Comparison of ENCODE assay signal across 8 cellular contexts in genomic region chr17:76239538-76240274, GRCh38. TPM values are rescaled to one million over a fixed set of nuclear protein-coding genes. Genes with fewer than 3 reads are reported as not detected.
DNase-seq lines count a peak whose midpoint lies in the region; ATAC-seq, FAIRE-seq and TF ChIP-seq lines count a peak whose summit lies in the region.

No MANE protein-coding gene starts in this region.

- TF ChIP-seq CTCF in HEK293 (tag by site-specific recombination; IDR thresholded peaks at IDR 0.05) = no peak

- H3K36me3 ChIP-seq in BLaER1 (no peaks in the 10 kb centered on the region), HEK293 (ENCODE audit: control insufficient read depth in 2 of 2, insufficient read depth in 1 of 2, low read length in 2 of 2) (no peaks in the 10 kb centered on the region)

- POLR2A ChIA-PET in HEK293 (lab: Yijun Ruan, JAX) = interaction anchor here (1.8 to 2.0 kb wide), 3 partner anchors 25 to 28 kb away, joined by 5 to 17 read pairs (median 12); partner anchors contain the start of gene UBALD2

- peaks cover 5% of the 10 kb centered on the region for H4K20me1 ChIP-seq in BLaER1

- H3K4me3 ChIP-seq in BLaER1 = peak overlapping the region; percentile 66; the same call in 1 of the 2 replicates
- H3K4me3 ChIP-seq in HEK293 (ENCODE audit: low read depth, low read length) = peak overlapping the region; percentile 33
- H3K4me3 ChIP-seq in iPS-11a (ENCODE audit: low read depth, low read length) = peak overlapping the region; percentile 20

- peak overlapping the region; percentile 94; the same call in 1 of the 2 replicates for H3K4me2 ChIP-seq in BLaER1

- no peaks in the 10 kb centered on the region for H3K9me3 Mint-ChIP-seq in activated T-cell treated with anti-CD3 and anti-CD28 coated beads, Interleukin-2, amount 50 U/mL, for 72 hours
- no peaks in the 10 kb centered on the region for H3K9me3 Mint-ChIP-seq in stimulated activated memory B cell treated with anti-CD40 and anti-IgM and Interleukin-4, amounts not matched to agents 10 μg/mL and 1 μg/mL and 100 μg/mL, for 72 hours

- peak overlapping the region; percentile 89 for H3K27ac Mint-ChIP-seq in activated T-cell treated with anti-CD3 and anti-CD28 coated beads, Interleukin-2, amount 50 U/mL, for 72 hours
- H3K27ac Mint-ChIP-seq in stimulated activated memory B cell treated with anti-CD40 and anti-IgM and Interleukin-4, amounts not matched to agents 10 μg/mL and 1 μg/mL and 100 μg/mL, for 72 hours = no peak overlapping the region

- DNase-seq in activated T-cell treated with anti-CD3 and anti-CD28 coated beads, Interleukin-2, amount 50 U/mL, for 72 hours = no peak
- DNase-seq in GM19239 (ENCODE audit: insufficient read length, low spot score) = no peak
- no peak for DNase-seq in A172 (ENCODE audit: low spot score)

- H3K27me3 ChIP-seq in BLaER1 = peaks cover 65% of the 10 kb centered on the region

- FAIRE-seq in GM19239 (lab: Jason Lieb, UNC) = no peak

- peaks cover 66% of the 10 kb centered on the region for H3K4me1 Mint-ChIP-seq in activated T-cell treated with anti-CD3 and anti-CD28 coated beads, Interleukin-2, amount 50 U/mL, for 72 hours (ENCODE audit: low read depth)
- peaks cover 10% of the 10 kb centered on the region for H3K4me1 Mint-ChIP-seq in stimulated activated memory B cell treated with anti-CD40 and anti-IgM and Interleukin-4, amounts not matched to agents 10 μg/mL and 1 μg/mL and 100 μg/mL, for 72 hours

- peak overlapping the region; percentile 66 to 91 for H3K4me3 Mint-ChIP-seq in activated T-cell treated with anti-CD3 and anti-CD28 coated beads, Interleukin-2, amount 50 U/mL, for 72 hours
- peak overlapping the region; percentile 62 for H3K4me3 Mint-ChIP-seq in stimulated activated memory B cell treated with anti-CD40 and anti-IgM and Interleukin-4, amounts not matched to agents 10 μg/mL and 1 μg/mL and 100 μg/mL, for 72 hours

- H3K9ac ChIP-seq in BLaER1 = no peak overlapping the region

- H3K4me1 ChIP-seq in BLaER1 (peaks cover 25% of the 10 kb centered on the region), HEK293 (ENCODE audit: control insufficient read depth, insufficient read depth, low read length) (peaks cover 7% of the 10 kb centered on the region)

- no peaks in the 10 kb centered on the region for H3K27me3 Mint-ChIP-seq in activated T-cell treated with anti-CD3 and anti-CD28 coated beads, Interleukin-2, amount 50 U/mL, for 72 hours (ENCODE audit: low read depth)
- peaks cover 34% of the 10 kb centered on the region for H3K27me3 Mint-ChIP-seq in stimulated activated memory B cell treated with anti-CD40 and anti-IgM and Interleukin-4, amounts not matched to agents 10 μg/mL and 1 μg/mL and 100 μg/mL, for 72 hours

- ATAC-seq in activated T-cell treated with anti-CD3 and anti-CD28 coated beads, Interleukin-2, amount 50 U/mL, for 72 hours (replicated peaks in 1 of 2) = peak; percentile 10 to 17
- peak; percentile 65 for ATAC-seq in stimulated activated memory B cell treated with anti-CD40 and anti-IgM and Interleukin-4, amounts not matched to agents 10 μg/mL and 1 μg/mL and 100 μg/mL, for 72 hours
- ATAC-seq in HG02870 (IDR thresholded peaks at IDR 0.05; ENCODE audit: unreplicated experiment) = no peak

- no peaks in the 10 kb centered on the region for H3K9me3 ChIP-seq in BLaER1
- no peaks in the 10 kb centered on the region for H3K9me3 ChIP-seq in HEK293 (ENCODE audit: control insufficient read depth, insufficient read depth, low read depth, low read length)

- H3K36me3 Mint-ChIP-seq in activated T-cell treated with anti-CD3 and anti-CD28 coated beads, Interleukin-2, amount 50 U/mL, for 72 hours (ENCODE audit: insufficient read depth in 2 of 2) = peaks cover 7% of the 10 kb centered on the region in 2 donors
- no peaks in the 10 kb centered on the region for H3K36me3 Mint-ChIP-seq in stimulated activated memory B cell treated with anti-CD40 and anti-IgM and Interleukin-4, amounts not matched to agents 10 μg/mL and 1 μg/mL and 100 μg/mL, for 72 hours

- H3K27ac ChIP-seq in BLaER1 (no peak overlapping the region), HEK293 (ENCODE audit: extremely low read depth, low read depth, low read length) (peak overlapping the region; percentile 21; the same call in 1 of the 2 replicates)

- CTCF ChIA-PET in HEK293 (lab: Yijun Ruan, JAX) = interaction anchor here (0.7 kb wide), 1 partner anchor 62 kb away, joined by 3 read pairs; no protein-coding TSS in a partner anchor

TF ChIP-seq in HEK293, 187 proteins besides CTCF, POLR2A, EP300 and RAD21:
- TF ChIP-seq, protein P1, sequence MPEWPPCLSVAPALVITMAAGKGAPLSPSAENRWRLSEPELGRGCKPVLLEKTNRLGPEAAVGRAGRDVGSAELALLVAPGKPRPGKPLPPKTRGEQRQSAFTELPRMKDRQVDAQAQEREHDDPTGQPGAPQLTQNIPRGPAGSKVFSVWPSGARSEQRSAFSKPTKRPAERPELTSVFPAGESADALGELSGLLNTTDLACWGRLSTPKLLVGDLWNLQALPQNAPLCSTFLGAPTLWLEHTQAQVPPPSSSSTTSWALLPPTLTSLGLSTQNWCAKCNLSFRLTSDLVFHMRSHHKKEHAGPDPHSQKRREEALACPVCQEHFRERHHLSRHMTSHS (tag by site-specific recombination; IDR thresholded peaks at IDR 0.05) = no peak
- TF ChIP-seq ZNF114 (tag by site-specific recombination; IDR thresholded peaks at IDR 0.05) (no peak), ZNF426 (tag by site-specific recombination; IDR thresholded peaks at IDR 0.05) (no peak), SCRT2 (tag by site-specific recombination; IDR thresholded peaks at IDR 0.05) (no peak), SP7 (tag by site-specific recombination; IDR thresholded peaks at IDR 0.05) (no peak), KLF8 (tag by site-specific recombination; IDR thresholded peaks at IDR 0.05) (0 out of 2 replicates have a peak, but pooled peaks have one; percentile 35), ZNF785 (tag by site-specific recombination; IDR thresholded peaks at IDR 0.05) (no peak), KLF16 (tag by site-specific recombination; IDR thresholded peaks at IDR 0.05) (no peak), ZNF768 (tag by site-specific recombination; IDR thresholded peaks at IDR 0.05) (no peak), BCL11B (tag by site-specific recombination; IDR thresholded peaks at IDR 0.05; ENCODE audit: low read depth) (0 out of 2 replicates have a peak, but pooled peaks have one; percentile 22), ZBTB20 (tag by site-specific recombination; IDR thresholded peaks at IDR 0.05) (no peak), ZNF335 (tag by site-specific recombination; conservative IDR thresholded peaks at IDR 0.05) (peak; percentile 12; the same call in 1 of the 2 replicates), SP2 (tag by site-specific recombination; IDR thresholded peaks at IDR 0.05) (no peak), ZFP3 (tag by site-specific recombination; IDR thresholded peaks at IDR 0.05; ENCODE audit: low read depth) (no peak)
TF ChIP-seq in HEK293: peak in this region for 3.

RNA-seq across cellular contexts. Expression of gene RNF157, which starts 0.6 kb away (rescaled TPM):
- total RNA-seq in activated T-cell treated with anti-CD3 and anti-CD28 coated beads, Interleukin-2, amount 50 U/mL, for 72 hours = 100 to 1,000 TPM in 1 of 2 donors, 10 to 100 TPM in 1; 91.9 to 100 TPM
- 7.0 and 8.3 TPM in 2 replicates for total RNA-seq in A172 (2014; rRNA removed; shearing (Covaris generic))

RNA-seq across cellular contexts. Expression of gene UBALD2, which starts 25.4 kb away (rescaled TPM):
- total RNA-seq in activated T-cell treated with anti-CD3 and anti-CD28 coated beads, Interleukin-2, amount 50 U/mL, for 72 hours = 100 to 1,000 TPM; 629 to 707 TPM
- 2.7 and 6.5 TPM in 2 replicates for total RNA-seq in A172 (2014; rRNA removed; shearing (Covaris generic))

Comparison
In these comparisons a context has a peak if more than half of its experiments do, and no peak if none do; other contexts are left out.
1. RNA of gene RNF157, which starts 0.6 kb away (total RNA-seq): 91.9 to 100 TPM in activated T-cell treated with anti-CD3 and anti-CD28 coated beads, Interleukin-2, amount 50 U/mL, for 72 hours; 7.0 to 8.3 TPM in A172; every median in the first group is over 10 times any median in the second.
2. RNA of gene UBALD2, which starts 25.4 kb away (total RNA-seq): 629 to 707 TPM in activated T-cell treated with anti-CD3 and anti-CD28 coated beads, Interleukin-2, amount 50 U/mL, for 72 hours; 2.7 to 6.5 TPM in A172; every median in the first group is over 10 times any median in the second.
3. Peak in every context shown above with its lines, with median percentiles within 50 percentile points of each other: H3K4me3 ChIP-seq.